ENCODE assay signal across 17 cellular contexts in genomic region chr15:90141646-90142045, GRCh38. TPM values are rescaled to one million over a fixed set of nuclear protein-coding genes. Genes with fewer than 3 reads are reported as not detected.
DNase-seq lines count a peak whose midpoint lies in the region; ATAC-seq, FAIRE-seq and TF ChIP-seq lines count a peak whose summit lies in the region.
"Had no signal": no experiment of that assay in that cellular context is flagged by ENCODE, and none has a peak within 500 bp of the region (broad histone marks: within the 10 kb centered on the region; RNA-seq: fewer than 3 reads in every experiment).

No MANE protein-coding gene starts in this region.

- ATAC-seq in IMR-90 (ENCODE audit: low read depth), result peak; percentile 77
- ATAC-seq in stimulated activated memory B cell treated with anti-CD40 and anti-IgM and Interleukin-4, amounts not matched to agents 10 μg/mL and 1 μg/mL and 100 μg/mL, for 72 hours, result no peak
- ATAC-seq in SK-N-SH treated with all-trans-retinoic acid at 6 μM for 48 hours, result no peak
- ATAC-seq in activated CD8-positive, alpha-beta memory T cell treated with anti-CD3 and anti-CD28 coated beads, Interleukin-2, amount 10 ng/mL, durations not matched to agents 7 days and 5 days, result no peak
- ATAC-seq: body of pancreas had no signal

- peak overlapping the region; percentile 58; the same call in 1 of the 2 replicates for H4K91ac ChIP-seq in IMR-90 (ENCODE audit: insufficient read depth, low read depth, low read length)

- peak overlapping the region; percentile 17; the same call in 1 of the 2 replicates for H3K23ac ChIP-seq in IMR-90 (ENCODE audit: low read depth, low read length)

- no peaks in the 10 kb centered on the region for H3K9me1 ChIP-seq in IMR-90 (ENCODE audit: insufficient read depth, low read length)

- H3K27ac Mint-ChIP-seq in CD14-positive monocyte, result peak overlapping the region in 5 of 7 donors; percentile 7 to 70 (median 47)
- H3K27ac Mint-ChIP-seq in stimulated activated memory B cell treated with anti-CD40 and anti-IgM and Interleukin-4, amounts not matched to agents 10 μg/mL and 1 μg/mL and 100 μg/mL, for 72 hours, result no peak overlapping the region
- H3K27ac Mint-ChIP-seq in activated CD8-positive, alpha-beta memory T cell treated with anti-CD3 and anti-CD28 coated beads, Interleukin-2, amount 10 ng/mL, durations not matched to agents 7 days and 5 days, result no peak overlapping the region

- POLR2A ChIA-PET in IMR-90 (lab: Charles Lee; ENCODE audit: unreplicated experiment), result interaction anchor here (1.0 kb wide), 1 partner anchor 39 kb away, joined by 3 read pairs; no protein-coding TSS in a partner anchor

- peaks cover 0 to 4% (median 0%) of the 10 kb centered on the region in 7 donors for H3K9me3 Mint-ChIP-seq in CD14-positive monocyte
- H3K9me3 Mint-ChIP-seq in stimulated activated memory B cell treated with anti-CD40 and anti-IgM and Interleukin-4, amounts not matched to agents 10 μg/mL and 1 μg/mL and 100 μg/mL, for 72 hours, result no peaks in the 10 kb centered on the region
- peaks cover 9% of the 10 kb centered on the region for H3K9me3 Mint-ChIP-seq in activated CD8-positive, alpha-beta memory T cell treated with anti-CD3 and anti-CD28 coated beads, Interleukin-2, amount 10 ng/mL, durations not matched to agents 7 days and 5 days (ENCODE audit: low read depth)

- TF ChIP-seq CTCF in CD14-positive monocyte (IDR thresholded peaks at IDR 0.05) (no peak), IMR-90 (conservative IDR thresholded peaks at IDR 0.05; ENCODE audit: low read depth, low read length) (no peak), kidney (IDR thresholded peaks at IDR 0.05; ENCODE audit: borderline replicate concordance, extremely low read depth, insufficient read depth) (no peak)

- no peaks in the 10 kb centered on the region for H4K20me1 ChIP-seq in IMR-90 (ENCODE audit: insufficient read depth, low read length)

- no peaks in the 10 kb centered on the region for H3K36me3 Mint-ChIP-seq in CD14-positive monocyte
- H3K36me3 Mint-ChIP-seq in stimulated activated memory B cell treated with anti-CD40 and anti-IgM and Interleukin-4, amounts not matched to agents 10 μg/mL and 1 μg/mL and 100 μg/mL, for 72 hours, result no peaks in the 10 kb centered on the region
- H3K36me3 Mint-ChIP-seq in activated CD8-positive, alpha-beta memory T cell treated with anti-CD3 and anti-CD28 coated beads, Interleukin-2, amount 10 ng/mL, durations not matched to agents 7 days and 5 days, result peaks cover 13% of the 10 kb centered on the region

- H2BK120ac ChIP-seq in IMR-90 (ENCODE audit: low read depth, low read length), result peak overlapping the region; percentile 58; the same call in 1 of the 2 replicates

- H3K9me3 ChIP-seq in IMR-90 (ENCODE audit: control insufficient read depth, insufficient read depth, low read length), result no peaks in the 10 kb centered on the region
- H3K9me3 ChIP-seq in adipocyte (ENCODE audit: control insufficient read depth, low read length), result no peaks in the 10 kb centered on the region
- no peaks in the 10 kb centered on the region for H3K9me3 ChIP-seq in kidney (ENCODE audit: control insufficient read depth in 1 of 2, low read length in 2 of 2)
- H3K9me3 ChIP-seq: body of pancreas, stomach had no signal

- no peaks in the 10 kb centered on the region for H3K36me3 ChIP-seq in IMR-90 (ENCODE audit: control insufficient read depth, insufficient read depth, low read length)
- no peaks in the 10 kb centered on the region for H3K36me3 ChIP-seq in adipocyte (ENCODE audit: control insufficient read depth, insufficient read depth, low read length, severe bottlenecking)
- H3K36me3 ChIP-seq in kidney (ENCODE audit: control insufficient read depth in 1 of 2, insufficient read depth in 2 of 2, low read length in 2 of 2), result no peaks in the 10 kb centered on the region
- H3K36me3 ChIP-seq: stomach had no signal

- peak overlapping the region; percentile 50; the same call in 1 of the 2 replicates for H2AK5ac ChIP-seq in IMR-90 (ENCODE audit: low read depth, low read length)

- peaks cover 21% of the 10 kb centered on the region for H3K4me1 Mint-ChIP-seq in CD14-positive monocyte
- H3K4me1 Mint-ChIP-seq in stimulated activated memory B cell treated with anti-CD40 and anti-IgM and Interleukin-4, amounts not matched to agents 10 μg/mL and 1 μg/mL and 100 μg/mL, for 72 hours, result peaks cover 10% of the 10 kb centered on the region
- peaks cover 38% of the 10 kb centered on the region for H3K4me1 Mint-ChIP-seq in activated CD8-positive, alpha-beta memory T cell treated with anti-CD3 and anti-CD28 coated beads, Interleukin-2, amount 10 ng/mL, durations not matched to agents 7 days and 5 days

- H2AK9ac ChIP-seq in IMR-90 (replicated peaks; ENCODE audit: low read depth, low read length, poor library complexity), result peak overlapping the region; percentile 60

- H4K5ac ChIP-seq in IMR-90 (ENCODE audit: low read depth, low read length), result peak overlapping the region; percentile 13; the same call in 1 of the 2 replicates

- in situ Hi-C loops in IMR-90 (cut with MboI; ENCODE audit: low sequenced_read_pairs), result no loop called here

- no peak overlapping the region for H2BK5ac ChIP-seq in IMR-90 (ENCODE audit: low read depth, low read length, poor library complexity, severe bottlenecking)

- H3K79me1 ChIP-seq in IMR-90 (ENCODE audit: low read depth in 1 of 2, low read length in 2 of 2), result no peaks in the 10 kb centered on the region

- H3K18ac ChIP-seq in IMR-90 (ENCODE audit: low read depth, low read length), result no peak overlapping the region

- peak overlapping the region in 1 of 2 experiments; percentile 86; a peak in 2 of 4 replicates for H4K8ac ChIP-seq in IMR-90 (ENCODE audit: low read depth in 2 of 2, low read length in 2 of 2)

- CTCF ChIA-PET in IMR-90 (lab: Yijun Ruan, JAX), result interaction anchor here (1.0 kb wide), 1 partner anchor 39 kb away, joined by 3 read pairs; no protein-coding TSS in a partner anchor
- CTCF ChIA-PET in activated CD8-positive, alpha-beta memory T cell treated with anti-CD3 and anti-CD28 coated beads, Interleukin-2, amount 10 ng/mL, durations not matched to agents 7 days and 5 days (lab: Charles Lee), result interaction anchor here (1.2 to 3.7 kb wide), 6 partner anchors 10 to 151 kb away, joined by 3 to 27 read pairs (median 8); partner anchors contain the start of genes CIB1 and GDPGP1

- peak overlapping the region; percentile 76; the same call in 1 of the 2 replicates for H2BK20ac ChIP-seq in IMR-90 (ENCODE audit: low read depth, low read length)

- FAIRE-seq in kidney (lab: Jason Lieb, UNC), result no peak

- H3K4me2 ChIP-seq in IMR-90 (ENCODE audit: low read depth, low read length), result no peak overlapping the region
- H3K4me2 ChIP-seq: PC-9 had no signal

- intact Hi-C loops in CD14-positive monocyte (cut with micrococcal nuclease), result loop anchor here in 1 of 2 donors (10.0 kb wide), 1 partner anchor 143 kb away; no protein-coding TSS in a partner anchor
- intact Hi-C loops in IMR-90 (cut with micrococcal nuclease), result no loop called here
- intact Hi-C loops in kidney (cut with DNase I), result no loop called here

- H3K9ac ChIP-seq in IMR-90 (ENCODE audit: low read depth, low read length) (no peak overlapping the region), adipocyte (ENCODE audit: low read length) (no peak overlapping the region), kidney (ENCODE audit: low read length in 2 of 2) (no peak overlapping the region)

- peak overlapping the region; percentile 62; the same call in 1 of the 2 replicates for H3K14ac ChIP-seq in IMR-90 (replicated peaks; ENCODE audit: low read depth, low read length)

- H3K27me3 ChIP-seq in IMR-90 (ENCODE audit: control insufficient read depth, insufficient read depth, low read length), result no peaks in the 10 kb centered on the region; the same call in 1 of the 2 replicates
- peaks cover 4% of the 10 kb centered on the region for H3K27me3 ChIP-seq in adipocyte (replicated peaks; ENCODE audit: control insufficient read depth, insufficient read depth, low read length)
- H3K27me3 ChIP-seq: body of pancreas, stomach had no signal

- BruUV-seq in IMR-90 (replicated peaks; lab: Mats Ljungman, UMichigan), result no TSS peak

- H3K4me3 Mint-ChIP-seq in CD14-positive monocyte, result no peak overlapping the region
- H3K4me3 Mint-ChIP-seq in stimulated activated memory B cell treated with anti-CD40 and anti-IgM and Interleukin-4, amounts not matched to agents 10 μg/mL and 1 μg/mL and 100 μg/mL, for 72 hours, result no peak overlapping the region
- no peak overlapping the region for H3K4me3 Mint-ChIP-seq in activated CD8-positive, alpha-beta memory T cell treated with anti-CD3 and anti-CD28 coated beads, Interleukin-2, amount 10 ng/mL, durations not matched to agents 7 days and 5 days

- no peak for TF ChIP-seq RAD21 in IMR-90 (IDR thresholded peaks at IDR 0.05; ENCODE audit: low read length)

- peak overlapping the region; percentile 45; the same call in 1 of the 2 replicates for H3K4ac ChIP-seq in IMR-90 (ENCODE audit: low read depth, low read length)

- peaks cover 6% of the 10 kb centered on the region for H3K4me1 ChIP-seq in IMR-90 (ENCODE audit: control insufficient read depth, insufficient read depth, low read length)
- no peaks in the 10 kb centered on the region for H3K4me1 ChIP-seq in adipocyte (ENCODE audit: control insufficient read depth, insufficient read depth, low read length)
- H3K4me1 ChIP-seq in kidney (ENCODE audit: control insufficient read depth in 1 of 2, insufficient read depth in 1 of 2, low read depth in 1 of 2, low read length in 2 of 2), result peaks cover 3 to 6% of the 10 kb centered on the region in 2 donors

- no peak overlapping the region for H2BK15ac ChIP-seq in IMR-90 (ENCODE audit: low read depth, low read length)

- H2AFZ ChIP-seq in IMR-90 (replicated peaks; ENCODE audit: low read length, poor library complexity), result peak overlapping the region; percentile 93
- H2AFZ ChIP-seq: PC-9 had no signal

- H3K4me3 ChIP-seq in IMR-90 (ENCODE audit: insufficient read depth, low read depth, low read length) (no peak overlapping the region), adipocyte (ENCODE audit: low read length) (no peak overlapping the region), kidney (ENCODE audit: low read length in 2 of 2) (no peak overlapping the region)
- H3K4me3 ChIP-seq: body of pancreas, PC-9, stomach had no signal

- DNase-seq in CD14-positive monocyte (ENCODE audit: low spot score), result no peak
- DNase-seq in IMR-90, result peak; percentile 66
- DNase-seq in adipocyte (ENCODE audit: low read depth), result peak; percentile 13
- peak; percentile 52 for DNase-seq in kidney
- no peak for DNase-seq in activated CD8-positive, alpha-beta memory T cell treated with anti-CD3 and anti-CD28 coated beads, Interleukin-2, amount 10 ng/mL, durations not matched to agents 7 days and 5 days
- no peak for DNase-seq in NCI-H187 (lab: John Stamatoyannopoulos, UW)
- DNase-seq: body of pancreas; GF-D8; Karpas-422; NCI-H2171; PC-9; stimulated activated CD4-positive, alpha-beta T cell treated with anti-CD3 and anti-CD28 coated beads, Interleukin-4, amount 100 ng/mL, for 24 hours; stomach; T-helper 2 cell had no signal

- H3K27ac ChIP-seq in IMR-90 (ENCODE audit: insufficient read depth, low read length) (no peak overlapping the region), kidney (ENCODE audit: low read depth in 2 of 2, low read length in 2 of 2) (no peak overlapping the region)
- H3K27ac ChIP-seq: body of pancreas, C4-2B, PC-9, stomach had no signal

- 81% methylated on average over 4 of the region's 13 CpGs; no CpG with 5 or more reads in 1 of the 2 experiments for WGBS in IMR-90 (ENCODE audit: extremely low coverage in 2 of 2, insufficient read length in 1 of 2), 2 experiments

- peaks cover 0 to 12% (median 3%) of the 10 kb centered on the region in 3 donors for H3K27me3 Mint-ChIP-seq in CD14-positive monocyte (ENCODE audit: low read depth in 3 of 3)
- peaks cover 14% of the 10 kb centered on the region for H3K27me3 Mint-ChIP-seq in stimulated activated memory B cell treated with anti-CD40 and anti-IgM and Interleukin-4, amounts not matched to agents 10 μg/mL and 1 μg/mL and 100 μg/mL, for 72 hours
- no peaks in the 10 kb centered on the region for H3K27me3 Mint-ChIP-seq in activated CD8-positive, alpha-beta memory T cell treated with anti-CD3 and anti-CD28 coated beads, Interleukin-2, amount 10 ng/mL, durations not matched to agents 7 days and 5 days

- no peak overlapping the region for H3K56ac ChIP-seq in IMR-90 (ENCODE audit: extremely low read depth, insufficient read depth, low read length)

- no peak for TF ChIP-seq POLR2A in IMR-90 (IDR thresholded peaks at IDR 0.05; ENCODE audit: low read depth, low read length)

- dilution Hi-C loops in IMR-90 (cut with HindIII; ENCODE audit: low sequenced_read_pairs, unreplicated experiment), result no loop called here

RNA-seq across cellular contexts. Expression of gene IDH2, which starts 39.4 kb away (rescaled TPM):
- polyA plus RNA-seq in CD14-positive monocyte, result 100 to 1,000 TPM in 1 of 2 donors, 10 to 100 TPM in 1; 82.2 to 115 TPM
- 87.2 and 118 TPM in 2 replicates for total RNA-seq in IMR-90 (2012; rRNA removed)
- 84.2 and 84.9 TPM in 2 replicates for polyA plus RNA-seq in IMR-90 (2012; rRNA removed)
- 49.5 and 94.7 TPM in 2 replicates for polyA plus RNA-seq in IMR-90 (2012; cell fraction: cytosol; rRNA removed)
- 37.6 and 62.1 TPM in 2 replicates for polyA plus RNA-seq in IMR-90 (2012; cell fraction: nucleus; rRNA removed; ENCODE audit: low replicate concordance)
- 87.0 TPM for total RNA-seq in kidney
- polyA plus RNA-seq in kidney (ENCODE audit: insufficient read depth, low read depth, low replicate concordance), result 545 TPM
- 100 to 1,000 TPM; 196 to 293 TPM for total RNA-seq in activated CD8-positive, alpha-beta memory T cell treated with anti-CD3 and anti-CD28 coated beads, Interleukin-2, amount 10 ng/mL, durations not matched to agents 7 days and 5 days

RNA-seq across cellular contexts. Expression of gene SEMA4B, which starts 59.5 kb away (rescaled TPM):
- polyA plus RNA-seq in CD14-positive monocyte, result 10 to 100 TPM; 13.2 to 22.0 TPM
- 5.0 and 6.9 TPM in 2 replicates for total RNA-seq in IMR-90 (2012; rRNA removed)
- polyA plus RNA-seq in IMR-90 (2012; rRNA removed), result 22.5 and 27.5 TPM in 2 replicates
- polyA plus RNA-seq in IMR-90 (2012; cell fraction: cytosol; rRNA removed), result 12.9 and 29.8 TPM in 2 replicates
- polyA plus RNA-seq in IMR-90 (2012; cell fraction: nucleus; rRNA removed; ENCODE audit: low replicate concordance), result 23.9 and 48.0 TPM in 2 replicates
- 190 TPM for total RNA-seq in kidney
- polyA plus RNA-seq in kidney (ENCODE audit: insufficient read depth, low read depth, low replicate concordance), result 28.7 TPM
- total RNA-seq in activated CD8-positive, alpha-beta memory T cell treated with anti-CD3 and anti-CD28 coated beads, Interleukin-2, amount 10 ng/mL, durations not matched to agents 7 days and 5 days, result 10 to 100 TPM in 1 of 2 experiments, 1 to 10 TPM in 1; 6.0 to 13.8 TPM

Comparison
In these comparisons a context has a peak if more than half of its experiments do, and no peak if none do; other contexts are left out.
1. DNase-seq: peak in IMR-90 (single experiment), adipocyte (single experiment) and kidney (single experiment); none in CD14-positive monocyte (single experiment), activated CD8-positive, alpha-beta memory T cell treated with anti-CD3 and anti-CD28 coated beads, Interleukin-2, amount 10 ng/mL, durations not matched to agents 7 days and 5 days (single experiment) and NCI-H187 (0 of 2).
2. H3K27ac Mint-ChIP-seq: peak in CD14-positive monocyte (5 of 7); none in stimulated activated memory B cell treated with anti-CD40 and anti-IgM and Interleukin-4, amounts not matched to agents 10 μg/mL and 1 μg/mL and 100 μg/mL, for 72 hours (single experiment) and activated CD8-positive, alpha-beta memory T cell treated with anti-CD3 and anti-CD28 coated beads, Interleukin-2, amount 10 ng/mL, durations not matched to agents 7 days and 5 days (single experiment).
3. RNA of gene SEMA4B, which starts 59.5 kb away (total RNA-seq): 190 TPM in kidney (single experiment); 6.0 to 13.8 TPM in activated CD8-positive, alpha-beta memory T cell treated with anti-CD3 and anti-CD28 coated beads, Interleukin-2, amount 10 ng/mL, durations not matched to agents 7 days and 5 days and 5.0 to 6.9 TPM in IMR-90; every median in the first group is over 10 times any median in the second.